ENCODE assay signal across 14 cellular contexts in genomic region chr18:21074336-21075323, GRCh38. TPM values are rescaled to one million over a fixed set of nuclear protein-coding genes. Genes with fewer than 3 reads are reported as not detected.
DNase-seq lines count a peak whose midpoint lies in the region; ATAC-seq, FAIRE-seq and TF ChIP-seq lines count a peak whose summit lies in the region.
"Had no signal": no experiment of that assay in that cellular context is flagged by ENCODE, and none has a peak within 500 bp of the region (broad histone marks: within the 10 kb centered on the region; RNA-seq: fewer than 3 reads in every experiment).

No MANE protein-coding gene starts in this region.

- H3K9me3 ChIP-seq in endothelial cell of umbilical vein (replicated peaks; ENCODE audit: control insufficient read depth, insufficient read depth, low read length) (no peaks in the 10 kb centered on the region), ascending aorta (no peaks in the 10 kb centered on the region)

- H3K4me3 ChIP-seq in endothelial cell of umbilical vein (replicated peaks in 1 of 3; ENCODE audit: insufficient read depth in 1 of 3, low read depth in 1 of 3, low read length in 3 of 3) (no peak overlapping the region), ascending aorta (no peak overlapping the region)
- H3K4me3 ChIP-seq: cardiac muscle cell had no signal

- H3K27me3 ChIP-seq in endothelial cell of umbilical vein (ENCODE audit: control insufficient read depth in 2 of 2, insufficient read depth in 2 of 2, low read length in 2 of 2) (no peaks in the 10 kb centered on the region), ascending aorta (no peaks in the 10 kb centered on the region)
- H3K27me3 ChIP-seq: cardiac muscle cell had no signal

- peaks cover 9% of the 10 kb centered on the region for H4K20me1 ChIP-seq in endothelial cell of umbilical vein (replicated peaks; ENCODE audit: control insufficient read depth, extremely low read depth, insufficient read depth, low read length)

- no peaks in the 10 kb centered on the region for H3K36me3 Mint-ChIP-seq in activated T-cell treated with anti-CD3 and anti-CD28 coated beads, Interleukin-2, amount 50 U/mL, for 72 hours (ENCODE audit: insufficient read depth in 2 of 2)
- peaks cover 3 to 8% of the 10 kb centered on the region in 2 donors for H3K36me3 Mint-ChIP-seq in stimulated activated naive B cell treated with anti-CD40 and anti-IgM and Interleukin-4, amounts not matched to agents 10 μg/mL and 1 μg/mL and 100 μg/mL, for 72 hours

- no peak for DNase-seq in activated T-cell treated with anti-CD3 and anti-CD28 coated beads, Interleukin-2, amount 50 U/mL, for 72 hours
- DNase-seq in activated T-cell treated with anti-CD3 and anti-CD28 coated beads, Interleukin-2, amount 50 U/mL, for 48 hours: no peak
- DNase-seq in NOMO-1 treated with DMSO at 0.1 percent for 48 hours (lab: John Stamatoyannopoulos, UW; ENCODE audit: unreplicated experiment) (peak; percentile 17), endothelial cell of umbilical vein (ENCODE audit: low read depth, low spot score) (peak; percentile 14), ascending aorta (ENCODE audit: low spot score in 2 of 2) (no peak), A172 (ENCODE audit: low spot score) (no peak)
- DNase-seq in stimulated activated naive B cell treated with anti-CD40 and anti-IgM and Interleukin-4, amounts not matched to agents 10 μg/mL and 1 μg/mL and 100 μg/mL, for 72 hours: no peak
- no peak for DNase-seq in stimulated activated CD4-positive, alpha-beta T cell treated with anti-CD3 and anti-CD28 coated beads, Interleukin-4, amount 100 ng/mL, for 1 hour
- DNase-seq: C1 segment of cervical spinal cord; foreskin fibroblast; mesenchymal stem cell; MV-4-11; stimulated activated naive CD8-positive, alpha-beta T cell treated with anti-CD3 and anti-CD28 coated beads, Interleukin-15, amount 100 ng/mL, for 72 hours had no signal

- H3K9me3 Mint-ChIP-seq in activated T-cell treated with anti-CD3 and anti-CD28 coated beads, Interleukin-2, amount 50 U/mL, for 72 hours: no peaks in the 10 kb centered on the region
- no peaks in the 10 kb centered on the region for H3K9me3 Mint-ChIP-seq in stimulated activated naive B cell treated with anti-CD40 and anti-IgM and Interleukin-4, amounts not matched to agents 10 μg/mL and 1 μg/mL and 100 μg/mL, for 72 hours
- H3K9me3 Mint-ChIP-seq: stimulated activated naive CD8-positive, alpha-beta T cell treated with anti-CD3 and anti-CD28 coated beads, Interleukin-15, amount 100 ng/mL, for 72 hours had no signal

- dilution Hi-C loops in endothelial cell of umbilical vein (cut with MboI; ENCODE audit: extremely low pct_ligation_motif_present, low sequenced_read_pairs): no loop called here

- peaks cover 56% of the 10 kb centered on the region for H3K4me1 Mint-ChIP-seq in activated T-cell treated with anti-CD3 and anti-CD28 coated beads, Interleukin-2, amount 50 U/mL, for 72 hours (ENCODE audit: low read depth)
- H3K4me1 Mint-ChIP-seq in stimulated activated naive B cell treated with anti-CD40 and anti-IgM and Interleukin-4, amounts not matched to agents 10 μg/mL and 1 μg/mL and 100 μg/mL, for 72 hours: peaks cover 44 to 84% of the 10 kb centered on the region in 2 donors

- no peaks in the 10 kb centered on the region for H3K4me1 ChIP-seq in endothelial cell of umbilical vein (ENCODE audit: control insufficient read depth, extremely low read depth, insufficient read depth, low read length)
- H3K4me1 ChIP-seq in ascending aorta: peaks cover 10 to 32% of the 10 kb centered on the region in 2 donors

- TF ChIP-seq POLR2A in endothelial cell of umbilical vein (IDR thresholded peaks at IDR 0.05; ENCODE audit: low read depth, low read length): no peak

- no peaks in the 10 kb centered on the region for H3K9me1 ChIP-seq in endothelial cell of umbilical vein (replicated peaks; ENCODE audit: control insufficient read depth, extremely low read depth, insufficient read depth, low read length)

- H3K4me3 Mint-ChIP-seq in activated T-cell treated with anti-CD3 and anti-CD28 coated beads, Interleukin-2, amount 50 U/mL, for 72 hours: peak overlapping the region in 1 of 2 donors; percentile 3
- H3K4me3 Mint-ChIP-seq in stimulated activated naive B cell treated with anti-CD40 and anti-IgM and Interleukin-4, amounts not matched to agents 10 μg/mL and 1 μg/mL and 100 μg/mL, for 72 hours: peak overlapping the region in 1 of 2 donors; percentile 10

- POLR2A ChIA-PET in endothelial cell of umbilical vein (lab: Charles Lee): no interaction called here

- no peak overlapping the region for H3K4me2 ChIP-seq in endothelial cell of umbilical vein (ENCODE audit: insufficient read depth, low read length)

- no peaks in the 10 kb centered on the region for H3K27me3 Mint-ChIP-seq in activated T-cell treated with anti-CD3 and anti-CD28 coated beads, Interleukin-2, amount 50 U/mL, for 72 hours (ENCODE audit: low read depth)
- no peaks in the 10 kb centered on the region for H3K27me3 Mint-ChIP-seq in stimulated activated naive B cell treated with anti-CD40 and anti-IgM and Interleukin-4, amounts not matched to agents 10 μg/mL and 1 μg/mL and 100 μg/mL, for 72 hours
- H3K27me3 Mint-ChIP-seq: stimulated activated naive CD8-positive, alpha-beta T cell treated with anti-CD3 and anti-CD28 coated beads, Interleukin-15, amount 100 ng/mL, for 72 hours had no signal

- TF ChIP-seq CTCF in endothelial cell of umbilical vein (IDR thresholded peaks at IDR 0.05; ENCODE audit: extremely low read depth in 1 of 2, insufficient read depth in 1 of 2, low read depth in 1 of 2, low read length in 2 of 2) (no peak), ascending aorta (IDR thresholded peaks at IDR 0.05) (no peak)

- peaks cover 88% of the 10 kb centered on the region for H3K79me2 ChIP-seq in endothelial cell of umbilical vein (ENCODE audit: control insufficient read depth, insufficient read depth, low read length)

- no TSS peak for BruUV-seq in endothelial cell of umbilical vein (replicated peaks; lab: Mats Ljungman, UMichigan)

- no peak for ATAC-seq in activated T-cell treated with anti-CD3 and anti-CD28 coated beads, Interleukin-2, amount 50 U/mL, for 72 hours (replicated peaks in 1 of 2)
- ATAC-seq in stimulated activated naive B cell treated with anti-CD40 and anti-IgM and Interleukin-4, amounts not matched to agents 10 μg/mL and 1 μg/mL and 100 μg/mL, for 72 hours (replicated peaks): no peak
- ATAC-seq: stimulated activated naive CD8-positive, alpha-beta T cell treated with anti-CD3 and anti-CD28 coated beads, Interleukin-15, amount 100 ng/mL, for 72 hours had no signal

- H3K27ac ChIP-seq in endothelial cell of umbilical vein (ENCODE audit: insufficient read depth, low read depth, low read length) (no peak overlapping the region), ascending aorta (peak overlapping the region in 1 of 2 donors; percentile 24)
- H3K27ac ChIP-seq: cardiac muscle cell had no signal

- intact Hi-C loops in endothelial cell of umbilical vein (cut with micrococcal nuclease) (no loop called here), ascending aorta (cut with DNase I) (no loop called here)

- H3K27ac Mint-ChIP-seq in activated T-cell treated with anti-CD3 and anti-CD28 coated beads, Interleukin-2, amount 50 U/mL, for 72 hours: peak overlapping the region; percentile 31
- H3K27ac Mint-ChIP-seq in stimulated activated naive B cell treated with anti-CD40 and anti-IgM and Interleukin-4, amounts not matched to agents 10 μg/mL and 1 μg/mL and 100 μg/mL, for 72 hours: peak overlapping the region; percentile 4

- H2AFZ ChIP-seq in endothelial cell of umbilical vein (ENCODE audit: low read depth, low read length): no peak overlapping the region

- CTCF ChIA-PET in endothelial cell of umbilical vein (lab: Charles Lee): interaction anchor here (0.8 to 1.2 kb wide), 2 partner anchors 8 to 9 kb away, joined by 3 read pairs; no protein-coding TSS in a partner anchor

- no peak overlapping the region for H3K9ac ChIP-seq in endothelial cell of umbilical vein (replicated peaks; ENCODE audit: extremely low read depth, insufficient read depth, low read length)

- FAIRE-seq in endothelial cell of umbilical vein (lab: Jason Lieb, UNC): no peak

- H3K36me3 ChIP-seq in endothelial cell of umbilical vein (ENCODE audit: control insufficient read depth in 2 of 2, extremely low read depth in 1 of 2, insufficient read depth in 2 of 2, low read length in 2 of 2) (no peaks in the 10 kb centered on the region), ascending aorta (no peaks in the 10 kb centered on the region)
- H3K36me3 ChIP-seq: cardiac muscle cell had no signal

TF ChIP-seq in endothelial cell of umbilical vein, 7 proteins besides CTCF, POLR2A, EP300 and RAD21:
- no peak for TF ChIP-seq JUN (IDR thresholded peaks at IDR 0.05; ENCODE audit: borderline replicate concordance, insufficient read depth, insufficient read length, low read depth)
- no peak for TF ChIP-seq POLR2AphosphoS5 (IDR thresholded peaks at IDR 0.05; ENCODE audit: insufficient read depth, low read depth, low read length)
- TF ChIP-seq GATA2 (IDR thresholded peaks at IDR 0.05; ENCODE audit: insufficient read depth, insufficient read length, low read depth, low read length): no peak
- TF ChIP-seq MAX (IDR thresholded peaks at IDR 0.05; ENCODE audit: insufficient read depth, insufficient read length): no peak
- TF ChIP-seq FOS (IDR thresholded peaks at IDR 0.05; ENCODE audit: borderline replicate concordance, insufficient read depth, low read length): no peak
- TF ChIP-seq EZH2 (IDR thresholded peaks at IDR 0.05; ENCODE audit: borderline replicate concordance, low read depth, low read length, severe bottlenecking): no peak
- no peak for TF ChIP-seq MYC (IDR thresholded peaks at IDR 0.05; ENCODE audit: low read depth, low read length)

RNA-seq across cellular contexts. Expression of gene ROCK1, which starts 37.0 kb away (rescaled TPM):
- 10 to 100 TPM; 62.5 to 67.5 TPM for total RNA-seq in activated T-cell treated with anti-CD3 and anti-CD28 coated beads, Interleukin-2, amount 50 U/mL, for 72 hours
- total RNA-seq in endothelial cell of umbilical vein (53.0 and 53.7 TPM in 2 replicates), ascending aorta (32.0 TPM)
- 5.3 and 5.9 TPM in 2 replicates for polyA plus RNA-seq in endothelial cell of umbilical vein
- polyA plus RNA-seq in endothelial cell of umbilical vein (2011; cell fraction: cytosol; rRNA removed): 6.9 and 7.3 TPM in 2 replicates
- 41.0 and 62.7 TPM in 2 replicates for polyA plus RNA-seq in endothelial cell of umbilical vein (2011; cell fraction: nucleus; rRNA removed)
- polyA plus RNA-seq in endothelial cell of umbilical vein (2012): 25.3 and 39.2 TPM in 2 replicates
- polyA minus RNA-seq in endothelial cell of umbilical vein: 21.4 and 47.3 TPM in 2 replicates
- 16.0 TPM for polyA minus RNA-seq in endothelial cell of umbilical vein (2011; cell fraction: cytosol; rRNA and poly(A)+ RNA removed)
- 96.4 and 142 TPM in 2 replicates for polyA minus RNA-seq in endothelial cell of umbilical vein (2011; cell fraction: nucleus; rRNA and poly(A)+ RNA removed)
- 24.6 and 30.8 TPM in 2 replicates for total RNA-seq in A172 (2014; rRNA removed; shearing (Covaris generic))

Comparison
In these comparisons a context has a peak if more than half of its experiments do, and no peak if none do; other contexts are left out.
1. DNase-seq: peak in NOMO-1 treated with DMSO at 0.1 percent for 48 hours (single experiment) and endothelial cell of umbilical vein (single experiment); none in activated T-cell treated with anti-CD3 and anti-CD28 coated beads, Interleukin-2, amount 50 U/mL, for 72 hours (0 of 2), activated T-cell treated with anti-CD3 and anti-CD28 coated beads, Interleukin-2, amount 50 U/mL, for 48 hours (0 of 2), stimulated activated naive B cell treated with anti-CD40 and anti-IgM and Interleukin-4, amounts not matched to agents 10 μg/mL and 1 μg/mL and 100 μg/mL, for 72 hours (single experiment), ascending aorta (0 of 2), stimulated activated CD4-positive, alpha-beta T cell treated with anti-CD3 and anti-CD28 coated beads, Interleukin-4, amount 100 ng/mL, for 1 hour (single experiment) and A172 (single experiment).